Comparison of ENCODE assay signal across 8 cellular contexts in genomic region chr21:21200103-21200938, GRCh38.
DNase-seq lines count a peak whose midpoint lies in the region; ATAC-seq and TF ChIP-seq lines count a peak whose summit lies in the region.

No MANE protein-coding gene starts in this region.

- no peaks in the 10 kb centered on the region for H3K36me3 ChIP-seq in adipocyte (ENCODE audit: control insufficient read depth, insufficient read depth, low read length, severe bottlenecking)
- H3K36me3 ChIP-seq in upper lobe of right lung = no peaks in the 10 kb centered on the region

- ATAC-seq in left colon = no peak
- peak; percentile 82 for ATAC-seq in upper lobe of right lung
- ATAC-seq in HG02981 (IDR thresholded peaks at IDR 0.05; ENCODE audit: unreplicated experiment) = no peak

- peak overlapping the region; percentile 88 for H3K9ac ChIP-seq in adipocyte (ENCODE audit: low read length)

- in situ Hi-C loops in GM13976 (cut with MboI; ENCODE audit: low sequenced_read_pairs, unreplicated experiment) = no loop called here

- DNase-seq in activated naive CD4-positive, alpha-beta T cell treated with Interleukin-2 at 50 U/mL for 16 hours = peak; percentile 19
- no peak for DNase-seq in activated naive CD4-positive, alpha-beta T cell (lab: John Stamatoyannopoulos, UW)
- DNase-seq in adipocyte (ENCODE audit: low read depth) (peak; percentile 96), left colon (peak; percentile 10 to 27), upper lobe of right lung (no peak), NCI-H1105 treated with DMSO at 0.1 percent for 48 hours (lab: John Stamatoyannopoulos, UW) (no peak), GM13976 (ENCODE audit: low spot score) (no peak)

- no peaks in the 10 kb centered on the region for H3K9me3 ChIP-seq in adipocyte (ENCODE audit: control insufficient read depth, low read length)
- H3K9me3 ChIP-seq in upper lobe of right lung = no peaks in the 10 kb centered on the region

- H3K4me1 ChIP-seq in adipocyte (ENCODE audit: control insufficient read depth, insufficient read depth, low read length) = peaks cover 30% of the 10 kb centered on the region
- no peaks in the 10 kb centered on the region for H3K4me1 ChIP-seq in upper lobe of right lung

- H3K4me3 ChIP-seq in adipocyte (ENCODE audit: low read length) (peak overlapping the region; percentile 79), upper lobe of right lung (peak overlapping the region; percentile 34)

- intact Hi-C loops in left colon (cut with DNase I, micrococcal nuclease) (no loop called here), upper lobe of right lung (cut with DNase I) (no loop called here)

- H3K27ac ChIP-seq in upper lobe of right lung = peak overlapping the region; percentile 39

- H3K27me3 ChIP-seq in adipocyte (replicated peaks; ENCODE audit: control insufficient read depth, insufficient read depth, low read length) = no peaks in the 10 kb centered on the region
- no peaks in the 10 kb centered on the region for H3K27me3 ChIP-seq in upper lobe of right lung

- TF ChIP-seq CTCF in upper lobe of right lung (IDR thresholded peaks at IDR 0.05) (no peak), GM13976 (IDR thresholded peaks at IDR 0.05; ENCODE audit: borderline replicate concordance, control extremely low read depth, extremely low read depth, insufficient read depth, missing control alignments) (no peak)

Comparison
In these comparisons a context has a peak if more than half of its experiments do, and no peak if none do; other contexts are left out.
1. DNase-seq: peak in activated naive CD4-positive, alpha-beta T cell treated with Interleukin-2 at 50 U/mL for 16 hours (single experiment), adipocyte (single experiment) and left colon (2 of 2); none in activated naive CD4-positive, alpha-beta T cell (0 of 4), upper lobe of right lung (single experiment), NCI-H1105 treated with DMSO at 0.1 percent for 48 hours (single experiment) and GM13976 (single experiment).